Comparison of ENCODE assay signal across 11 cellular contexts in genomic region chr4:168960716-168961115, GRCh38.
"Had no signal": no experiment of that assay in that cellular context is flagged by ENCODE, and none has a peak within 500 bp of the region (broad histone marks: within the 10 kb centered on the region; RNA-seq: fewer than 3 reads in every experiment).

No MANE protein-coding gene starts in this region.

- DNase-seq: GM23248, GOT3, H7, H9, HCEC 1CT, HFFc6 had no signal

- H3K9me3 ChIP-seq: HAP-1 had no signal

- H3K9ac ChIP-seq: GM23248 had no signal

- H3K27ac ChIP-seq: GM23248 had no signal

- ATAC-seq: GM23338, HCT116 had no signal

- H2AFZ ChIP-seq: GM23248, GM23338 had no signal

- H3K4me1 ChIP-seq: HAP-1 had no signal

- FAIRE-seq: H1, H54 had no signal

- H3K4me3 ChIP-seq: GM23248, GM23338, HAP-1 had no signal

- H3K4me2 ChIP-seq: GM23338 had no signal

- H3K36me3 ChIP-seq: HAP-1 had no signal
